Comparison of ENCODE assay signal across 1 cellular context in genomic region chr3:145898487-145898886, GRCh38.
TF ChIP-seq lines count a peak whose summit lies in the region.

No MANE protein-coding gene starts in this region.

TF ChIP-seq in GM23338, 12 proteins besides CTCF, POLR2A, EP300 and RAD21 (continued from another document):
- no peak for TF ChIP-seq ZNF462 (CRISPR knock-in tag; IDR thresholded peaks at IDR 0.05)
